ENCODE assay signal across 8 cellular contexts in genomic region chr16:16073884-16074781, GRCh38.
DNase-seq lines count a peak whose midpoint lies in the region; ATAC-seq and TF ChIP-seq lines count a peak whose summit lies in the region.

No MANE protein-coding gene starts in this region.

- H3K9me3 ChIP-seq in body of pancreas: no peaks in the 10 kb centered on the region
- H3K9me3 ChIP-seq in mesodermal cell (ENCODE audit: control insufficient read depth, low read length): no peaks in the 10 kb centered on the region
- H3K9me3 ChIP-seq in colonic mucosa: no peaks in the 10 kb centered on the region

- peak overlapping the region; percentile 75 to 89 (median 82) for H3K27ac ChIP-seq in body of pancreas
- peak overlapping the region; percentile 80 for H3K27ac ChIP-seq in mesodermal cell (ENCODE audit: low read depth, low read length, severe bottlenecking)
- H3K27ac ChIP-seq in colonic mucosa: no peak overlapping the region

- H3K4me3 ChIP-seq in AG09309 (ENCODE audit: control insufficient read depth, low read depth, low read length): no peak overlapping the region
- no peak overlapping the region for H3K4me3 ChIP-seq in body of pancreas
- no peak overlapping the region for H3K4me3 ChIP-seq in mesodermal cell (ENCODE audit: extremely low read depth, insufficient read depth, low read length, poor library complexity, severe bottlenecking)
- H3K4me3 ChIP-seq in colonic mucosa: no peak overlapping the region

- ATAC-seq in body of pancreas (peak; percentile 83), HG02763 (IDR thresholded peaks at IDR 0.05; ENCODE audit: unreplicated experiment) (no peak)

- WGBS in body of pancreas, 2 donors: 64 to 67% methylated on average over 16 to 19 of the region's 19 CpGs
- WGBS in mesodermal cell (ENCODE audit: insufficient coverage in 2 of 2), 2 experiments: 76 to 84% methylated on average over 12 to 14 of the region's 19 CpGs

- H3K4me1 ChIP-seq in body of pancreas (peaks cover 59% of the 10 kb centered on the region), mesodermal cell (ENCODE audit: control insufficient read depth, insufficient read depth, low read length, poor library complexity, severe bottlenecking) (peaks cover 16% of the 10 kb centered on the region), colonic mucosa (no peaks in the 10 kb centered on the region)

- no peak overlapping the region for H3K9ac ChIP-seq in colonic mucosa (ENCODE audit: low read depth in 2 of 2, low read length in 2 of 2)

- peak; percentile 14 for TF ChIP-seq CTCF in AG09309 (IDR thresholded peaks at IDR 0.05; ENCODE audit: control insufficient read depth, insufficient read depth, low read depth, low read length, missing control alignments)
- no peak for TF ChIP-seq CTCF in body of pancreas (IDR thresholded peaks at IDR 0.05)
- no peak for TF ChIP-seq CTCF in colonic mucosa (IDR thresholded peaks at IDR 0.05)

- intact Hi-C loops in body of pancreas (cut with DNase I): no loop called here
- intact Hi-C loops in colonic mucosa (cut with DNase I): no loop called here

- no peak for TF ChIP-seq POLR2A in body of pancreas (IDR thresholded peaks at IDR 0.05)

- H3K27me3 ChIP-seq in body of pancreas (no peaks in the 10 kb centered on the region), colonic mucosa (no peaks in the 10 kb centered on the region)

- DNase-seq in AG09309 (ENCODE audit: low read depth) (peak; percentile 76), HT1080 (ENCODE audit: low read depth) (peak; percentile 83), body of pancreas (peak; percentile 54 to 77 (median 68)), ureter (ENCODE audit: low spot score) (no peak), colonic mucosa (no peak), NCI-H146 (lab: John Stamatoyannopoulos, UW) (no peak)

- H3K36me3 ChIP-seq in body of pancreas (replicated peaks in 1 of 2; ENCODE audit: insufficient read depth in 1 of 2, low read depth in 2 of 2) (no peaks in the 10 kb centered on the region), mesodermal cell (ENCODE audit: control insufficient read depth, insufficient read depth, low read length) (peaks cover 47% of the 10 kb centered on the region), colonic mucosa (no peaks in the 10 kb centered on the region)

Comparison
In these comparisons a context has a peak if more than half of its experiments do, and no peak if none do; other contexts are left out.
1. DNase-seq: peak in AG09309 (single experiment), HT1080 (single experiment) and body of pancreas (4 of 4); none in ureter (single experiment), colonic mucosa (single experiment) and NCI-H146 (single experiment).